In genomic region chr15:98799461-98799971, GRCh38 we compare ENCODE assay signal across 11 cellular contexts.
A peak's percentile ranks its signal among the peaks of the same experiment; 100 is the strongest.
DNase-seq lines count a peak whose midpoint lies in the region; TF ChIP-seq lines count a peak whose summit lies in the region.
"Had no signal": no experiment of that assay in that cellular context is flagged by ENCODE, and none has a peak within 500 bp of the region (broad histone marks: within the 10 kb centered on the region; RNA-seq: fewer than 3 reads in every experiment).

No MANE protein-coding gene starts in this region.

- no peak overlapping the region for H3K23ac ChIP-seq in mesenchymal stem cell (ENCODE audit: low read length in 2 of 2)

- WGBS in mesenchymal stem cell = 0% methylated on average over 7 of the region's 9 CpGs

- no peak overlapping the region for H3K18ac ChIP-seq in mesenchymal stem cell (ENCODE audit: low read depth in 1 of 2, low read length in 2 of 2)

- H3K27me3 Mint-ChIP-seq in brain = peaks cover 12% of the 10 kb centered on the region

- H2AK5ac ChIP-seq in mesenchymal stem cell (ENCODE audit: low read length, severe bottlenecking) = peak overlapping the region; percentile 7

- H4K91ac ChIP-seq in mesenchymal stem cell (ENCODE audit: low read length) = no peak overlapping the region

- H2BK15ac ChIP-seq in mesenchymal stem cell (ENCODE audit: low read depth, poor library complexity, severe bottlenecking) = no peak overlapping the region

- H3K9me3 ChIP-seq in mesenchymal stem cell (ENCODE audit: control insufficient read depth, low read length) = no peaks in the 10 kb centered on the region
- H3K9me3 ChIP-seq: right lobe of liver had no signal

- H2BK12ac ChIP-seq in mesenchymal stem cell (ENCODE audit: low read length in 2 of 2) = peak overlapping the region in 1 of 2 experiments; percentile 66

- DNase-seq in AG08395 (ENCODE audit: low spot score) = peak; percentile 7
- peak; percentile 13 for DNase-seq in NCI-H1105 treated with DMSO at 0.1 percent for 48 hours (lab: John Stamatoyannopoulos, UW)
- DNase-seq in mesenchymal stem cell = peak; percentile 78
- DNase-seq in KG1 (lab: John Stamatoyannopoulos, UW) = no peak
- DNase-seq in activated CD4-positive, alpha-beta T cell treated with anti-CD3 and anti-CD28 coated beads, Interleukin-2, amount 50 U/mL, for 4 hours = no peak
- no peak for DNase-seq in erythroblast (lab: John Stamatoyannopoulos, UW)
- DNase-seq in GM13976 (ENCODE audit: low spot score) = no peak
- DNase-seq: activated effector memory CD4-positive, alpha-beta T cell treated with anti-CD3 and anti-CD28 coated beads, Interleukin-2, amount 50 U/mL, for 16 hours; GF-D8; right lobe of liver had no signal

- in situ Hi-C loops in GM13976 (cut with MboI; ENCODE audit: low sequenced_read_pairs, unreplicated experiment) = loop anchor here (25.0 kb wide), 1 partner anchor 263 kb away; no protein-coding TSS in a partner anchor

- H3K4me1 Mint-ChIP-seq in brain = peaks cover 90% of the 10 kb centered on the region

- peak overlapping the region; percentile 80 to 89 (median 86) for H3K4me3 Mint-ChIP-seq in brain

- no peak for TF ChIP-seq POLR2A in erythroblast (IDR thresholded peaks at IDR 0.05; ENCODE audit: low read length)

- H3K27ac ChIP-seq in mesenchymal stem cell (ENCODE audit: low read length, poor library complexity, severe bottlenecking) = peak overlapping the region; percentile 94
- H3K27ac ChIP-seq: right lobe of liver had no signal

- no peak overlapping the region for H2BK5ac ChIP-seq in mesenchymal stem cell (ENCODE audit: low read depth, low read length, poor library complexity, severe bottlenecking)

- TF ChIP-seq CTCF in brain (conservative IDR thresholded peaks at IDR 0.05) (no peak), GM13976 (IDR thresholded peaks at IDR 0.05; ENCODE audit: borderline replicate concordance, control extremely low read depth, extremely low read depth, insufficient read depth, missing control alignments) (no peak)

- H3K27ac Mint-ChIP-seq in brain = peak overlapping the region; percentile 52 to 98 (median 97)

- no peaks in the 10 kb centered on the region for H3K36me3 Mint-ChIP-seq in brain

- H3K27me3 ChIP-seq in mesenchymal stem cell (ENCODE audit: control insufficient read depth in 1 of 2, insufficient read depth in 1 of 2, low read length in 2 of 2) = no peaks in the 10 kb centered on the region
- H3K27me3 ChIP-seq: right lobe of liver had no signal

- peaks cover 34% of the 10 kb centered on the region for H3K4me1 ChIP-seq in mesenchymal stem cell (ENCODE audit: control insufficient read depth, insufficient read depth, low read depth, low read length)
- H3K4me1 ChIP-seq: right lobe of liver had no signal

- no peak overlapping the region for H2AFZ ChIP-seq in mesenchymal stem cell (ENCODE audit: low read depth, low read length)

- peaks cover 24% of the 10 kb centered on the region for H3K79me1 ChIP-seq in mesenchymal stem cell (replicated peaks; ENCODE audit: low read length, poor library complexity, severe bottlenecking)

- H3K4me2 ChIP-seq in mesenchymal stem cell (ENCODE audit: low read length, poor library complexity, severe bottlenecking) = peak overlapping the region; percentile 49

- peak overlapping the region in 1 of 2 experiments; percentile 59 for H3K4me3 ChIP-seq in mesenchymal stem cell (ENCODE audit: insufficient read depth in 1 of 2, low read depth in 1 of 2, low read length in 2 of 2)
- H3K4me3 ChIP-seq: right lobe of liver had no signal

- no peak overlapping the region for H2BK120ac ChIP-seq in mesenchymal stem cell (ENCODE audit: low read depth, low read length)

- no peaks in the 10 kb centered on the region for H3K36me3 ChIP-seq in mesenchymal stem cell (ENCODE audit: control insufficient read depth in 1 of 2, insufficient read depth in 2 of 2, low read depth in 1 of 2, low read length in 2 of 2)
- H3K36me3 ChIP-seq: right lobe of liver had no signal

- no peak overlapping the region for H3K14ac ChIP-seq in mesenchymal stem cell (ENCODE audit: low read length in 2 of 2)

- no peak overlapping the region for H4K8ac ChIP-seq in mesenchymal stem cell (ENCODE audit: low read length)

- peak overlapping the region in 1 of 2 experiments; percentile 52 for H3K4ac ChIP-seq in mesenchymal stem cell (ENCODE audit: low read depth in 1 of 2, low read length in 2 of 2)

- H3K9me3 Mint-ChIP-seq in brain = peaks cover 0 to 3% (median 0%) of the 10 kb centered on the region in 5 experiments

- peak overlapping the region; percentile 43 for H3K9ac ChIP-seq in mesenchymal stem cell (ENCODE audit: low read length)

Comparison
In these comparisons a context has a peak if more than half of its experiments do, and no peak if none do; other contexts are left out.
1. DNase-seq: peak in AG08395 (single experiment), NCI-H1105 treated with DMSO at 0.1 percent for 48 hours (single experiment) and mesenchymal stem cell (single experiment); none in KG1 (single experiment), activated CD4-positive, alpha-beta T cell treated with anti-CD3 and anti-CD28 coated beads, Interleukin-2, amount 50 U/mL, for 4 hours (0 of 2), erythroblast (0 of 2) and GM13976 (single experiment).